ENCODE assay signal across 13 cellular contexts in genomic region chr16:28608867-28609596, GRCh38. TPM values are rescaled to one million over a fixed set of nuclear protein-coding genes. Genes with fewer than 3 reads are reported as not detected.
DNase-seq lines count a peak whose midpoint lies in the region; ATAC-seq, FAIRE-seq and TF ChIP-seq lines count a peak whose summit lies in the region.
"Not testable (repeated sequence)": the region's sequence is repeated elsewhere in the genome, so short reads cannot be mapped to it uniquely, and the experiment has no call there.
"Had no signal": no experiment of that assay in that cellular context is flagged by ENCODE, and none has a peak within 500 bp of the region (broad histone marks: within the 10 kb centered on the region; RNA-seq: fewer than 3 reads in every experiment).

No MANE protein-coding gene starts in this region.

- not testable (repeated sequence) for H3K27me3 Mint-ChIP-seq in activated T-cell treated with anti-CD3 and anti-CD28 coated beads, Interleukin-2, amount 50 U/mL, for 24 hours; dendritic cell treated with granulocyte-macrophage colony-stimulating factor and Interleukin-4, amounts not matched to agents 40 ng/mL and 50 ng/mL, for 4 days

- H3K79me2 ChIP-seq in mesendoderm (ENCODE audit: control insufficient read depth, insufficient read depth, low read length) = not testable (repeated sequence)

- not testable (repeated sequence) for H3K4ac ChIP-seq in mesendoderm (ENCODE audit: low read depth, low read length)

- not testable (repeated sequence) for H3K36me3 ChIP-seq in left ventricle myocardium inferior; mesendoderm (ENCODE audit: control insufficient read depth, insufficient read depth, low read length); pancreas
- H3K36me3 ChIP-seq in subcutaneous abdominal adipose tissue (ENCODE audit: control insufficient read depth in 5 of 5, insufficient read depth in 5 of 5, low read length in 5 of 5) = peaks cover 0 to 22% (median 6%) of the 10 kb centered on the region in 5 donors

- H2BK15ac ChIP-seq in mesendoderm (replicated peaks; ENCODE audit: low read depth) = not testable (repeated sequence)

- H3K4me3 Mint-ChIP-seq in activated T-cell treated with anti-CD3 and anti-CD28 coated beads, Interleukin-2, amount 50 U/mL, for 24 hours = not testable (repeated sequence)
- H3K4me3 Mint-ChIP-seq in dendritic cell treated with granulocyte-macrophage colony-stimulating factor and Interleukin-4, amounts not matched to agents 40 ng/mL and 50 ng/mL, for 4 days = peak overlapping the region; percentile 75

- 85% methylated on average over 10 of the region's 11 CpGs for WGBS in A549 (ENCODE audit: missing lambda C conversion rate)
- WGBS in mesendoderm (ENCODE audit: extremely low coverage, insufficient coverage, low lambda C conversion rate) = no CpG with 5 or more reads among the region's 11 CpGs
- 68 to 69% methylated on average over 10 of the region's 11 CpGs for WGBS in pancreas, 2 donors

- H3K9me3 Mint-ChIP-seq in activated T-cell treated with anti-CD3 and anti-CD28 coated beads, Interleukin-2, amount 50 U/mL, for 24 hours; dendritic cell treated with granulocyte-macrophage colony-stimulating factor and Interleukin-4, amounts not matched to agents 40 ng/mL and 50 ng/mL, for 4 days: not testable (repeated sequence)

- CTCF ChIA-PET in A549 (lab: Yijun Ruan, JAX) = interaction anchor here (0.8 to 1.2 kb wide), 3 partner anchors 22 to 331 kb away, joined by 3 to 7 read pairs (median 3); no protein-coding TSS in a partner anchor

- H3K9ac ChIP-seq in mesendoderm (ENCODE audit: low read length) = not testable (repeated sequence)
- H3K9ac ChIP-seq in subcutaneous abdominal adipose tissue (ENCODE audit: low read length in 5 of 5) = peak overlapping the region; percentile 58 to 78 (median 60)

- not testable (repeated sequence) for TF ChIP-seq CTCF in A549 (IDR thresholded peaks at IDR 0.05); left ventricle myocardium inferior (IDR thresholded peaks at IDR 0.05; ENCODE audit: borderline replicate concordance); pancreas (IDR thresholded peaks at IDR 0.05)

- not testable (repeated sequence) for H4K5ac ChIP-seq in mesendoderm (ENCODE audit: low read length)

- TF ChIP-seq EP300 in A549 (IDR thresholded peaks at IDR 0.05) = not testable (repeated sequence)

- H2BK120ac ChIP-seq in mesendoderm (ENCODE audit: low read depth, low read length) = not testable (repeated sequence)

- H3K18ac ChIP-seq in mesendoderm (ENCODE audit: low read length) = not testable (repeated sequence)

- H3K4me1 Mint-ChIP-seq in activated T-cell treated with anti-CD3 and anti-CD28 coated beads, Interleukin-2, amount 50 U/mL, for 24 hours (ENCODE audit: low read depth) = peaks cover 17% of the 10 kb centered on the region
- H3K4me1 Mint-ChIP-seq in dendritic cell treated with granulocyte-macrophage colony-stimulating factor and Interleukin-4, amounts not matched to agents 40 ng/mL and 50 ng/mL, for 4 days (ENCODE audit: low read depth) = peaks cover 29% of the 10 kb centered on the region

- not testable (repeated sequence) for H4K8ac ChIP-seq in mesendoderm (ENCODE audit: low read depth, low read length)

- peak overlapping the region; percentile 56 for H3K56ac ChIP-seq in mesendoderm (ENCODE audit: low read length)

- not testable (repeated sequence) for FAIRE-seq in A549 (lab: Jason Lieb, UNC); pancreas (lab: Jason Lieb, UNC)

- H3K27ac Mint-ChIP-seq in activated T-cell treated with anti-CD3 and anti-CD28 coated beads, Interleukin-2, amount 50 U/mL, for 24 hours = peak overlapping the region; percentile 62
- peak overlapping the region; percentile 77 for H3K27ac Mint-ChIP-seq in dendritic cell treated with granulocyte-macrophage colony-stimulating factor and Interleukin-4, amounts not matched to agents 40 ng/mL and 50 ng/mL, for 4 days

- not testable (repeated sequence) for H3K4me3 ChIP-seq in A549; mesendoderm (ENCODE audit: low read length)
- peak overlapping the region; percentile 62 for H3K4me3 ChIP-seq in left ventricle myocardium inferior
- H3K4me3 ChIP-seq in pancreas = peak overlapping the region in 1 of 4 donors; percentile 34
- peak overlapping the region; percentile 56 to 82 (median 71) for H3K4me3 ChIP-seq in subcutaneous abdominal adipose tissue (ENCODE audit: low read depth in 1 of 5, low read length in 5 of 5)

- POLR2A ChIA-PET in A549 (lab: Yijun Ruan, JAX) = not testable (repeated sequence)

- not testable (repeated sequence) for TF ChIP-seq RAD21 in A549 (conservative IDR thresholded peaks at IDR 0.05 in 1 of 2, IDR thresholded peaks at IDR 0.05 in 1 of 2)

- peaks cover 20% of the 10 kb centered on the region for H3K36me3 Mint-ChIP-seq in activated T-cell treated with anti-CD3 and anti-CD28 coated beads, Interleukin-2, amount 50 U/mL, for 24 hours (ENCODE audit: low read depth)
- peaks cover 56% of the 10 kb centered on the region for H3K36me3 Mint-ChIP-seq in dendritic cell treated with granulocyte-macrophage colony-stimulating factor and Interleukin-4, amounts not matched to agents 40 ng/mL and 50 ng/mL, for 4 days (ENCODE audit: low read depth)

- H3K4me2 ChIP-seq in A549 = peak overlapping the region; percentile 39; the same call in 1 of the 3 replicates
- H3K4me2 ChIP-seq in mesendoderm (ENCODE audit: low read length) = not testable (repeated sequence)

- intact Hi-C loops in dendritic cell treated with granulocyte-macrophage colony-stimulating factor and Interleukin-4, amounts not matched to agents 40 ng/mL and 50 ng/mL, for 4 days (cut with micrococcal nuclease); left ventricle myocardium inferior (cut with micrococcal nuclease); pancreas (cut with DNase I): not testable (repeated sequence)

- not testable (repeated sequence) for ATAC-seq in A549
- peak in 3 of 4 donors; percentile 2 to 16 (median 6) for ATAC-seq in pancreas

- H2AK5ac ChIP-seq in mesendoderm (ENCODE audit: low read length) = not testable (repeated sequence)

- not testable (repeated sequence) for H3K9me3 ChIP-seq in A549; left ventricle myocardium inferior (replicated peaks); pancreas; subcutaneous abdominal adipose tissue (ENCODE audit: control insufficient read depth in 5 of 5, low read length in 5 of 5)

- DNase-seq in A549 (ENCODE audit: low read depth in 1 of 2, low spot score in 1 of 2); left ventricle myocardium inferior; mesendoderm: not testable (repeated sequence)
- DNase-seq in MV-4-11 (lab: John Stamatoyannopoulos, UW) = peak; percentile 9
- DNase-seq in activated T-cell treated with anti-CD3 and anti-CD28 coated beads, Interleukin-2, amount 50 U/mL, for 24 hours = peak; percentile 29
- DNase-seq in pancreas = peak in 3 of 6 donors; percentile 40 to 86 (median 57)

- peak overlapping the region; percentile 49 to 71; a peak in 5 of 6 replicates for H3K27ac ChIP-seq in A549
- H3K27ac ChIP-seq in left ventricle myocardium inferior (replicated peaks) = peak overlapping the region; percentile 75
- not testable (repeated sequence) for H3K27ac ChIP-seq in mesendoderm (ENCODE audit: low read depth, low read length); subcutaneous abdominal adipose tissue (ENCODE audit: low read depth, low read length)
- peak overlapping the region; percentile 42 to 65 (median 52) for H3K27ac ChIP-seq in pancreas

- H3K27me3 ChIP-seq in left ventricle myocardium inferior (ENCODE audit: low read depth); mesendoderm (ENCODE audit: insufficient read depth, low read length, poor library complexity); pancreas; subcutaneous abdominal adipose tissue (ENCODE audit: control insufficient read depth in 5 of 5, insufficient read depth in 4 of 5, low read length in 5 of 5): not testable (repeated sequence)

- TF ChIP-seq POLR2A in A549 (IDR thresholded peaks at IDR 0.05; ENCODE audit: low read length) = not testable (repeated sequence)

- not testable (repeated sequence) for H3K79me1 ChIP-seq in mesendoderm (ENCODE audit: low read length)

- not testable (repeated sequence) for H2BK5ac ChIP-seq in mesendoderm (ENCODE audit: low read length)

- H3K4me1 ChIP-seq in A549 (peaks cover 13% of the 10 kb centered on the region; the same call in 2 of the 3 replicates), left ventricle myocardium inferior (peaks cover 20% of the 10 kb centered on the region), pancreas (peaks cover 7 to 16% (median 15%) of the 10 kb centered on the region in 3 donors), subcutaneous abdominal adipose tissue (ENCODE audit: control insufficient read depth in 5 of 5, insufficient read depth in 5 of 5, low read length in 5 of 5) (peaks cover 7 to 24% (median 18%) of the 10 kb centered on the region in 5 donors)
- H3K4me1 ChIP-seq in mesendoderm (ENCODE audit: control insufficient read depth, low read depth, low read length) = not testable (repeated sequence)

- not testable (repeated sequence) for H3K23ac ChIP-seq in mesendoderm (ENCODE audit: low read length)

RNA-seq across cellular contexts. Expression of gene SULT1A1, which starts 0.8 kb away (rescaled TPM):
- 2.5 and 3.5 TPM in 2 replicates for polyA plus RNA-seq in A549 (2011; rRNA removed)
- 3.0 and 3.7 TPM in 2 replicates for polyA plus RNA-seq in A549 (2012; cell fraction: cytosol; rRNA removed)
- 8.3 and 10.5 TPM in 2 replicates for polyA plus RNA-seq in A549 (2012; cell fraction: nucleus; rRNA removed)
- polyA plus RNA-seq in A549 (2017; fragmentation: RNase III; extraction: RNeasy Plus Mini Kit Qiagen cat#74134 plus additional on column Dnase treatment) = 4.0 to 5.2 TPM (median 4.8 TPM) in 3 replicates
- polyA minus RNA-seq in A549 (2011; rRNA and poly(A)+ RNA removed) = 1.9 and 3.0 TPM in 2 replicates
- 13.7 TPM for total RNA-seq in left ventricle myocardium inferior
- polyA plus RNA-seq in mesendoderm (2013, experiment 1 of 2) = 2.1 TPM
- polyA plus RNA-seq in mesendoderm (2013, experiment 2 of 2) = 2.5 TPM
- 10 to 100 TPM in 3 of 6 donors, 1 to 10 TPM in 3; 5.7 to 18.3 (median 9.0) TPM for total RNA-seq in pancreas
- polyA plus RNA-seq in pancreas = 10 to 100 TPM; 29.7 to 46.7 TPM

RNA-seq across cellular contexts. Expression of gene SULT1A2, which starts 12.2 kb away (rescaled TPM):
- polyA plus RNA-seq in A549 (2011; rRNA removed) (0.06 and 0.17 TPM in 2 replicates), A549 (2017; fragmentation: RNase III; extraction: RNeasy Plus Mini Kit Qiagen cat#74134 plus additional on column Dnase treatment) (0.09 to 0.18 TPM in 2 of 3 replicates, not detected in the other), pancreas (1 to 10 TPM; 5.6 to 6.0 TPM)
- polyA plus RNA-seq in A549 (2012; cell fraction: cytosol; rRNA removed) = 0.12 TPM in 2 replicates
- 0.30 and 0.64 TPM in 2 replicates for polyA plus RNA-seq in A549 (2012; cell fraction: nucleus; rRNA removed)
- polyA minus RNA-seq in A549 (2011; rRNA and poly(A)+ RNA removed) = 0.29 TPM in 1 of 2 replicates, not detected in the other
- total RNA-seq in left ventricle myocardium inferior (1.1 TPM), pancreas (1 to 10 TPM in 3 of 6 donors, under 1 TPM in 3; 0.41 to 1.5 (median 1.1) TPM)
- polyA plus RNA-seq in mesendoderm (2013, experiment 1 of 2) = 0.81 TPM
- polyA plus RNA-seq in mesendoderm (2013, experiment 2 of 2) = 0.55 TPM
- total RNA-seq: G401, LHCN-M2, myocyte had no signal
- polyA plus RNA-seq: keratinocyte had no signal

RNA-seq across cellular contexts. Expression of gene NPIPB8, which starts 28.8 kb away (rescaled TPM):
- 0.87 and 0.98 TPM in 2 replicates for polyA plus RNA-seq in A549 (2011; rRNA removed)
- polyA plus RNA-seq in A549 (2012; cell fraction: cytosol; rRNA removed) = 0.08 TPM in 1 of 2 replicates, not detected in the other
- polyA plus RNA-seq in A549 (2012; cell fraction: nucleus; rRNA removed) = 0.31 and 1.8 TPM in 2 replicates
- polyA plus RNA-seq in A549 (2017; fragmentation: RNase III; extraction: RNeasy Plus Mini Kit Qiagen cat#74134 plus additional on column Dnase treatment) = 0.30 to 1.0 TPM (median 0.74 TPM) in 3 replicates
- polyA minus RNA-seq in A549 (2011; rRNA and poly(A)+ RNA removed) = 0.92 and 2.1 TPM in 2 replicates
- total RNA-seq in left ventricle myocardium inferior = not detected
- polyA plus RNA-seq in mesendoderm (2013, experiment 1 of 2) = 0.01 TPM
- not detected for polyA plus RNA-seq in mesendoderm (2013, experiment 2 of 2)
- total RNA-seq in pancreas = 1 to 10 TPM in 2 of 6 donors, under 1 TPM in 3, not detected in 1; 0.08 to 2.4 (median 0.74) TPM
- not detected for polyA plus RNA-seq in pancreas
- total RNA-seq: G401, myocyte, pulmonary artery endothelial cell had no signal

RNA-seq across cellular contexts. Expression of gene SGF29, which starts 55.3 kb away (rescaled TPM):
- 3.3 and 4.5 TPM in 2 replicates for polyA plus RNA-seq in A549 (2011; rRNA removed)
- 9.8 and 10.5 TPM in 2 replicates for polyA plus RNA-seq in A549 (2012; cell fraction: cytosol; rRNA removed)
- polyA plus RNA-seq in A549 (2012; cell fraction: nucleus; rRNA removed) = 24.3 and 27.0 TPM in 2 replicates
- polyA plus RNA-seq in A549 (2017; fragmentation: RNase III; extraction: RNeasy Plus Mini Kit Qiagen cat#74134 plus additional on column Dnase treatment) = 19.3 to 20.8 TPM (median 20.3 TPM) in 3 replicates
- polyA minus RNA-seq in A549 (2011; rRNA and poly(A)+ RNA removed) = 7.9 and 11.8 TPM in 2 replicates
- total RNA-seq in left ventricle myocardium inferior = 16.5 TPM
- 18.0 TPM for polyA plus RNA-seq in mesendoderm (2013, experiment 1 of 2)
- 19.9 TPM for polyA plus RNA-seq in mesendoderm (2013, experiment 2 of 2)
- total RNA-seq in pancreas = 10 to 100 TPM; 14.2 to 28.3 (median 17.0) TPM
- 10 to 100 TPM; 40.2 to 46.6 TPM for polyA plus RNA-seq in pancreas
